1 cellular context compared by ENCODE assay signal in genomic region chr15:92901053-92901761, GRCh38.
TF ChIP-seq lines count a peak whose summit lies in the region.

No MANE protein-coding gene starts in this region.

TF ChIP-seq in WTC11, 78 proteins besides CTCF, POLR2A, EP300 and RAD21 (continued from another document):
- TF ChIP-seq, protein P1, sequence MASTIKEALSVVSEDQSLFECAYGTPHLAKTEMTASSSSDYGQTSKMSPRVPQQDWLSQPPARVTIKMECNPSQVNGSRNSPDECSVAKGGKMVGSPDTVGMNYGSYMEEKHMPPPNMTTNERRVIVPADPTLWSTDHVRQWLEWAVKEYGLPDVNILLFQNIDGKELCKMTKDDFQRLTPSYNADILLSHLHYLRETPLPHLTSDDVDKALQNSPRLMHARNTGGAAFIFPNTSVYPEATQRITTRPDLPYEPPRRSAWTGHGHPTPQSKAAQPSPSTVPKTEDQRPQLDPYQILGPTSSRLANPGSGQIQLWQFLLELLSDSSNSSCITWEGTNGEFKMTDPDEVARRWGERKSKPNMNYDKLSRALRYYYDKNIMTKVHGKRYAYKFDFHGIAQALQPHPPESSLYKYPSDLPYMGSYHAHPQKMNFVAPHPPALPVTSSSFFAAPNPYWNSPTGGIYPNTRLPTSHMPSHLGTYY (CRISPR knock-in tag; IDR thresholded peaks at IDR 0.05), result no peak
- TF ChIP-seq, protein P2, sequence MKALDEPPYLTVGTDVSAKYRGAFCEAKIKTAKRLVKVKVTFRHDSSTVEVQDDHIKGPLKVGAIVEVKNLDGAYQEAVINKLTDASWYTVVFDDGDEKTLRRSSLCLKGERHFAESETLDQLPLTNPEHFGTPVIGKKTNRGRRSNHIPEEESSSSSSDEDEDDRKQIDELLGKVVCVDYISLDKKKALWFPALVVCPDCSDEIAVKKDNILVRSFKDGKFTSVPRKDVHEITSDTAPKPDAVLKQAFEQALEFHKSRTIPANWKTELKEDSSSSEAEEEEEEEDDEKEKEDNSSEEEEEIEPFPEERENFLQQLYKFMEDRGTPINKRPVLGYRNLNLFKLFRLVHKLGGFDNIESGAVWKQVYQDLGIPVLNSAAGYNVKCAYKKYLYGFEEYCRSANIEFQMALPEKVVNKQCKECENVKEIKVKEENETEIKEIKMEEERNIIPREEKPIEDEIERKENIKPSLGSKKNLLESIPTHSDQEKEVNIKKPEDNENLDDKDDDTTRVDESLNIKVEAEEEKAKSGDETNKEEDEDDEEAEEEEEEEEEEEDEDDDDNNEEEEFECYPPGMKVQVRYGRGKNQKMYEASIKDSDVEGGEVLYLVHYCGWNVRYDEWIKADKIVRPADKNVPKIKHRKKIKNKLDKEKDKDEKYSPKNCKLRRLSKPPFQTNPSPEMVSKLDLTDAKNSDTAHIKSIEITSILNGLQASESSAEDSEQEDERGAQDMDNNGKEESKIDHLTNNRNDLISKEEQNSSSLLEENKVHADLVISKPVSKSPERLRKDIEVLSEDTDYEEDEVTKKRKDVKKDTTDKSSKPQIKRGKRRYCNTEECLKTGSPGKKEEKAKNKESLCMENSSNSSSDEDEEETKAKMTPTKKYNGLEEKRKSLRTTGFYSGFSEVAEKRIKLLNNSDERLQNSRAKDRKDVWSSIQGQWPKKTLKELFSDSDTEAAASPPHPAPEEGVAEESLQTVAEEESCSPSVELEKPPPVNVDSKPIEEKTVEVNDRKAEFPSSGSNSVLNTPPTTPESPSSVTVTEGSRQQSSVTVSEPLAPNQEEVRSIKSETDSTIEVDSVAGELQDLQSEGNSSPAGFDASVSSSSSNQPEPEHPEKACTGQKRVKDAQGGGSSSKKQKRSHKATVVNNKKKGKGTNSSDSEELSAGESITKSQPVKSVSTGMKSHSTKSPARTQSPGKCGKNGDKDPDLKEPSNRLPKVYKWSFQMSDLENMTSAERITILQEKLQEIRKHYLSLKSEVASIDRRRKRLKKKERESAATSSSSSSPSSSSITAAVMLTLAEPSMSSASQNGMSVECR (CRISPR knock-in tag; IDR thresholded peaks at IDR 0.05; ENCODE audit: borderline replicate concordance), result no peak
- TF ChIP-seq FOXP1 (CRISPR knock-in tag; IDR thresholded peaks at IDR 0.05; ENCODE audit: borderline replicate concordance), result no peak
- TF ChIP-seq, protein P3, sequence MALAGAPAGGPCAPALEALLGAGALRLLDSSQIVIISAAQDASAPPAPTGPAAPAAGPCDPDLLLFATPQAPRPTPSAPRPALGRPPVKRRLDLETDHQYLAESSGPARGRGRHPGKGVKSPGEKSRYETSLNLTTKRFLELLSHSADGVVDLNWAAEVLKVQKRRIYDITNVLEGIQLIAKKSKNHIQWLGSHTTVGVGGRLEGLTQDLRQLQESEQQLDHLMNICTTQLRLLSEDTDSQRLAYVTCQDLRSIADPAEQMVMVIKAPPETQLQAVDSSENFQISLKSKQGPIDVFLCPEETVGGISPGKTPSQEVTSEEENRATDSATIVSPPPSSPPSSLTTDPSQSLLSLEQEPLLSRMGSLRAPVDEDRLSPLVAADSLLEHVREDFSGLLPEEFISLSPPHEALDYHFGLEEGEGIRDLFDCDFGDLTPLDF (CRISPR knock-in tag; IDR thresholded peaks at IDR 0.05), result no peak
- no peak for TF ChIP-seq SMAD3 (CRISPR knock-in tag; IDR thresholded peaks at IDR 0.05; ENCODE audit: borderline replicate concordance)
- no peak for TF ChIP-seq ATF2 (CRISPR knock-in tag; IDR thresholded peaks at IDR 0.05; ENCODE audit: borderline replicate concordance, low read depth)
- no peak for TF ChIP-seq E2F4 (CRISPR knock-in tag; IDR thresholded peaks at IDR 0.05; ENCODE audit: borderline replicate concordance, low read depth)
- TF ChIP-seq, protein P4, sequence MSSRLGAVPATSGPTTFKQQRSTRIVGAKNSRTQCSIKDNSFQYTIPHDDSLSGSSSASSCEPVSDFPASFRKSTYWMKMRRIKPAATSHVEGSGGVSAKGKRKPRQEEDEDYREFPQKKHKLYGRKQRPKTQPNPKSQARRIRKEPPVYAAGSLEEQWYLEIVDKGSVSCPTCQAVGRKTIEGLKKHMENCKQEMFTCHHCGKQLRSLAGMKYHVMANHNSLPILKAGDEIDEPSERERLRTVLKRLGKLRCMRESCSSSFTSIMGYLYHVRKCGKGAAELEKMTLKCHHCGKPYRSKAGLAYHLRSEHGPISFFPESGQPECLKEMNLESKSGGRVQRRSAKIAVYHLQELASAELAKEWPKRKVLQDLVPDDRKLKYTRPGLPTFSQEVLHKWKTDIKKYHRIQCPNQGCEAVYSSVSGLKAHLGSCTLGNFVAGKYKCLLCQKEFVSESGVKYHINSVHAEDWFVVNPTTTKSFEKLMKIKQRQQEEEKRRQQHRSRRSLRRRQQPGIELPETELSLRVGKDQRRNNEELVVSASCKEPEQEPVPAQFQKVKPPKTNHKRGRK (CRISPR knock-in tag; IDR thresholded peaks at IDR 0.05; ENCODE audit: borderline replicate concordance), result no peak
- no peak for TF ChIP-seq ATF3 (CRISPR knock-in tag; conservative IDR thresholded peaks at IDR 0.05)
- TF ChIP-seq ZSCAN18 (CRISPR knock-in tag; IDR thresholded peaks at IDR 0.05), result no peak
TF ChIP-seq in WTC11: peak in this region for 0.
